1 cellular context compared by ENCODE assay signal in genomic region chr7:46109447-46109846, GRCh38.
TF ChIP-seq lines count a peak whose summit lies in the region.

No MANE protein-coding gene starts in this region.

TF ChIP-seq in HepG2, 621 proteins besides CTCF, POLR2A, EP300 and RAD21 (continued from another document):
- peak; percentile 55; the same call in 1 of the 2 replicates for TF ChIP-seq ATF7 (IDR thresholded peaks at IDR 0.05)
- TF ChIP-seq ATF7 (CRISPR knock-in tag; IDR thresholded peaks at IDR 0.05): no peak
- no peak for TF ChIP-seq CREB3 (CRISPR knock-in tag; IDR thresholded peaks at IDR 0.05)
- TF ChIP-seq TAF1 (CRISPR knock-in tag; IDR thresholded peaks at IDR 0.05): no peak
- TF ChIP-seq IRF9 (CRISPR knock-in tag; IDR thresholded peaks at IDR 0.05; ENCODE audit: borderline replicate concordance): no peak
- TF ChIP-seq SPEN (CRISPR knock-in tag; IDR thresholded peaks at IDR 0.05; ENCODE audit: low read depth): no peak
